In genomic region chr9:134621558-134622110, GRCh38 we compare ENCODE assay signal across 28 cellular contexts. TPM values are rescaled to one million over a fixed set of nuclear protein-coding genes. Genes with fewer than 3 reads are reported as not detected.
DNase-seq lines count a peak whose midpoint lies in the region; ATAC-seq, FAIRE-seq and TF ChIP-seq lines count a peak whose summit lies in the region.
"Had no signal": no experiment of that assay in that cellular context is flagged by ENCODE, and none has a peak within 500 bp of the region (broad histone marks: within the 10 kb centered on the region; RNA-seq: fewer than 3 reads in every experiment).

No MANE protein-coding gene starts in this region.

- TF ChIP-seq POLR2A in right lobe of liver (IDR thresholded peaks at IDR 0.05) (no peak), HepG2 (IDR thresholded peaks at IDR 0.05; ENCODE audit: insufficient read depth in 1 of 2, low read depth in 2 of 2, low read length in 2 of 2) (no peak), vagina (IDR thresholded peaks at IDR 0.05) (no peak)

- no peaks in the 10 kb centered on the region for H3K36me3 ChIP-seq in right lobe of liver
- no peaks in the 10 kb centered on the region for H3K36me3 ChIP-seq in HepG2 (replicated peaks in 1 of 2; ENCODE audit: control insufficient read depth in 1 of 2, insufficient read depth in 2 of 2, low read length in 2 of 2)
- no peaks in the 10 kb centered on the region for H3K36me3 ChIP-seq in WERI-Rb-1
- H3K36me3 ChIP-seq in neural progenitor cell, result no peaks in the 10 kb centered on the region
- H3K36me3 ChIP-seq in upper lobe of right lung, result no peaks in the 10 kb centered on the region
- no peaks in the 10 kb centered on the region for H3K36me3 ChIP-seq in vagina
- H3K36me3 ChIP-seq: breast epithelium, HAP-1, sigmoid colon, SJSA1, tibial nerve had no signal

- H3K9me3 Mint-ChIP-seq in neural progenitor cell, result no peaks in the 10 kb centered on the region
- H3K9me3 Mint-ChIP-seq: activated naive CD4-positive, alpha-beta T cell treated with anti-CD3 and anti-CD28 coated beads, Interleukin-2, amount 10 ng/mL, durations not matched to agents 7 days and 5 days; IgD-negative memory B cell; memory B cell had no signal

- no peak for TF ChIP-seq EP300 in HepG2 (IDR thresholded peaks at IDR 0.05; ENCODE audit: low read depth in 2 of 2, low read length in 2 of 2)
- TF ChIP-seq EP300 in HepG2 (CRISPR knock-in tag; IDR thresholded peaks at IDR 0.05; ENCODE audit: borderline replicate concordance), result no peak

- peaks cover 2% of the 10 kb centered on the region; the same call in 1 of the 2 replicates for H4K20me1 ChIP-seq in HepG2 (ENCODE audit: insufficient read depth, low read length)
- H4K20me1 ChIP-seq in neural progenitor cell (ENCODE audit: low read depth), result no peaks in the 10 kb centered on the region

- peaks cover 37% of the 10 kb centered on the region for H3K4me1 Mint-ChIP-seq in neural progenitor cell
- H3K4me1 Mint-ChIP-seq: activated naive CD4-positive, alpha-beta T cell treated with anti-CD3 and anti-CD28 coated beads, Interleukin-2, amount 10 ng/mL, durations not matched to agents 7 days and 5 days; IgD-negative memory B cell had no signal

- H3K27ac ChIP-seq in right lobe of liver, result no peak overlapping the region
- H3K27ac ChIP-seq in HepG2 (ENCODE audit: extremely low read length, insufficient read depth, low read length), result no peak overlapping the region
- no peak overlapping the region; the same call in 1 of the 2 replicates for H3K27ac ChIP-seq in WERI-Rb-1
- H3K27ac ChIP-seq in neural progenitor cell, result no peak overlapping the region
- no peak overlapping the region for H3K27ac ChIP-seq in upper lobe of right lung
- H3K27ac ChIP-seq in vagina, result no peak overlapping the region
- H3K27ac ChIP-seq: breast epithelium, sigmoid colon, SJSA1, tibial nerve had no signal

- H3F3A ChIP-seq in neural progenitor cell (ENCODE audit: low read depth), result no peaks in the 10 kb centered on the region

- no TSS peak for BruUV-seq in HepG2 (replicated peaks; lab: Mats Ljungman, UMichigan)

- H3K9ac ChIP-seq in HepG2 (ENCODE audit: insufficient read depth, low read depth, low read length), result no peak overlapping the region
- no peak overlapping the region for H3K9ac ChIP-seq in neural progenitor cell

- H2AFZ ChIP-seq in HepG2 (ENCODE audit: low read length), result no peak overlapping the region
- no peak overlapping the region for H2AFZ ChIP-seq in neural progenitor cell (replicated peaks)

- no peak for FAIRE-seq in HepG2 (lab: Jason Lieb, UNC)
- FAIRE-seq: GM12892, RCC 7860 had no signal

- DNase-seq in right lobe of liver, result peak in 2 of 3 donors; percentile 26 to 40
- DNase-seq in HepG2 (ENCODE audit: low spot score), result no peak
- DNase-seq in WERI-Rb-1, result peak; percentile 3
- no peak for DNase-seq in neural progenitor cell (ENCODE audit: low spot score)
- DNase-seq in upper lobe of right lung, result peak; percentile 31
- no peak for DNase-seq in stimulated activated CD4-positive, alpha-beta T cell treated with anti-CD3 and anti-CD28 coated beads, Interleukin-4, amount 100 ng/mL, for 24 hours
- DNase-seq in NCI-H2107 treated with DMSO at 0.1 percent for 48 hours (lab: John Stamatoyannopoulos, UW; ENCODE audit: unreplicated experiment), result no peak
- DNase-seq in vagina (ENCODE audit: extremely low spot score in 2 of 2), result no peak
- DNase-seq: activated CD4-positive, alpha-beta T cell treated with anti-CD3 and anti-CD28 coated beads, Interleukin-2, amount 50 U/mL, for 1 hour; activated CD4-positive, CD25-positive, alpha-beta regulatory T cell; activated naive CD4-positive, alpha-beta T cell treated with anti-CD3 and anti-CD28 coated beads, Interleukin-2, amount 10 ng/mL, durations not matched to agents 7 days and 5 days; amygdala; hypothalamus; NCI-H1436 treated with DMSO at 0.1 percent for 48 hours; NCI-H2081 treated with DMSO at 0.1 percent for 48 hours; NCI-H345; stimulated activated CD4-positive, alpha-beta T cell treated with anti-CD3 and anti-CD28 coated beads, Interleukin-4, amount 100 ng/mL, for 4 hours had no signal

- H3K4me3 ChIP-seq in right lobe of liver (no peak overlapping the region), HepG2 (replicated peaks in 1 of 3; ENCODE audit: insufficient read depth in 1 of 3, low read depth in 2 of 3, low read length in 3 of 3) (no peak overlapping the region), WERI-Rb-1 (ENCODE audit: low read depth, low read length) (no peak overlapping the region), neural progenitor cell (no peak overlapping the region), upper lobe of right lung (no peak overlapping the region), vagina (no peak overlapping the region)
- H3K4me3 ChIP-seq: breast epithelium, HAP-1, sigmoid colon, SJSA1, tibial nerve had no signal

- intact Hi-C loops in right lobe of liver (cut with DNase I) (no loop called here), HepG2 (cut with micrococcal nuclease; ENCODE audit: unreplicated experiment) (no loop called here), upper lobe of right lung (cut with DNase I) (no loop called here), vagina (cut with DNase I) (no loop called here)

- CTCF ChIA-PET in HepG2 (lab: Yijun Ruan, JAX; ENCODE audit: low intra/inter-chr PET ratio, low total read pairs), result no interaction called here

- H3K27me3 ChIP-seq in right lobe of liver (no peaks in the 10 kb centered on the region), HepG2 (ENCODE audit: control insufficient read depth in 1 of 2, insufficient read depth in 2 of 2, low read length in 2 of 2) (peaks cover 11 to 93% of the 10 kb centered on the region in 2 experiments; a peak in 4 of 5 replicates), WERI-Rb-1 (ENCODE audit: insufficient read depth, low read depth, severe bottlenecking) (no peaks in the 10 kb centered on the region), neural progenitor cell (no peaks in the 10 kb centered on the region), upper lobe of right lung (no peaks in the 10 kb centered on the region), vagina (no peaks in the 10 kb centered on the region)
- H3K27me3 ChIP-seq: sigmoid colon, SJSA1, tibial nerve had no signal

- H3K4me2 ChIP-seq in HepG2 (ENCODE audit: low read depth, low read length), result no peak overlapping the region
- no peak overlapping the region for H3K4me2 ChIP-seq in neural progenitor cell

- no peak for TF ChIP-seq CTCF in right lobe of liver (IDR thresholded peaks at IDR 0.05)
- TF ChIP-seq CTCF in HepG2 (CRISPR knock-in tag; IDR thresholded peaks at IDR 0.05), result no peak
- no peak for TF ChIP-seq CTCF in WERI-Rb-1 (IDR thresholded peaks at IDR 0.05; ENCODE audit: low read depth, low read length)
- no peak for TF ChIP-seq CTCF in neural progenitor cell (IDR thresholded peaks at IDR 0.05)
- TF ChIP-seq CTCF in upper lobe of right lung (IDR thresholded peaks at IDR 0.05), result no peak
- TF ChIP-seq CTCF in vagina (IDR thresholded peaks at IDR 0.05), result no peak

- H3K27me3 Mint-ChIP-seq in neural progenitor cell (ENCODE audit: insufficient read depth, low read depth), result peaks cover 18% of the 10 kb centered on the region
- H3K27me3 Mint-ChIP-seq: activated naive CD4-positive, alpha-beta T cell treated with anti-CD3 and anti-CD28 coated beads, Interleukin-2, amount 10 ng/mL, durations not matched to agents 7 days and 5 days had no signal

- no peak overlapping the region for H3K4me3 Mint-ChIP-seq in neural progenitor cell
- H3K4me3 Mint-ChIP-seq: activated naive CD4-positive, alpha-beta T cell treated with anti-CD3 and anti-CD28 coated beads, Interleukin-2, amount 10 ng/mL, durations not matched to agents 7 days and 5 days; IgD-negative memory B cell; memory B cell had no signal

- H3K27ac Mint-ChIP-seq in neural progenitor cell, result peak overlapping the region; percentile 51
- H3K27ac Mint-ChIP-seq: activated naive CD4-positive, alpha-beta T cell treated with anti-CD3 and anti-CD28 coated beads, Interleukin-2, amount 10 ng/mL, durations not matched to agents 7 days and 5 days; IgD-negative memory B cell; memory B cell; progenitor cell of endocrine pancreas had no signal

- in situ Hi-C loops in HepG2 (cut with HindIII; ENCODE audit: extremely low pct_ligation_motif_present, low pct_unique_long_range_greater_than_20kb), result no loop called here

- no peak for TF ChIP-seq RAD21 in HepG2 (CRISPR knock-in tag; IDR thresholded peaks at IDR 0.05)

- POLR2A ChIA-PET in HepG2 (lab: Yijun Ruan, JAX), result no interaction called here

- no peaks in the 10 kb centered on the region for H3K36me3 Mint-ChIP-seq in neural progenitor cell
- H3K36me3 Mint-ChIP-seq: activated naive CD4-positive, alpha-beta T cell treated with anti-CD3 and anti-CD28 coated beads, Interleukin-2, amount 10 ng/mL, durations not matched to agents 7 days and 5 days; IgD-negative memory B cell; memory B cell had no signal

- H3K9me3 ChIP-seq in right lobe of liver, result no peaks in the 10 kb centered on the region
- H3K9me3 ChIP-seq in HepG2 (ENCODE audit: low read length), result no peaks in the 10 kb centered on the region
- H3K9me3 ChIP-seq in WERI-Rb-1 (ENCODE audit: severe bottlenecking), result peaks cover 19% of the 10 kb centered on the region
- H3K9me3 ChIP-seq in neural progenitor cell (ENCODE audit: low read depth), result no peaks in the 10 kb centered on the region
- no peaks in the 10 kb centered on the region for H3K9me3 ChIP-seq in upper lobe of right lung
- no peaks in the 10 kb centered on the region for H3K9me3 ChIP-seq in vagina
- H3K9me3 ChIP-seq: breast epithelium, HAP-1, sigmoid colon, SJSA1, tibial nerve had no signal

- H3K79me2 ChIP-seq in HepG2 (ENCODE audit: insufficient read depth, low read length) (no peaks in the 10 kb centered on the region), neural progenitor cell (ENCODE audit: low read depth) (no peaks in the 10 kb centered on the region)

- H3K4me1 ChIP-seq in right lobe of liver (no peaks in the 10 kb centered on the region), HepG2 (ENCODE audit: insufficient read depth, low read length) (no peaks in the 10 kb centered on the region), neural progenitor cell (peaks cover 18% of the 10 kb centered on the region), upper lobe of right lung (no peaks in the 10 kb centered on the region), vagina (peaks cover 13% of the 10 kb centered on the region)
- H3K4me1 ChIP-seq: breast epithelium, HAP-1 had no signal

- ATAC-seq in right lobe of liver (no peak), HepG2 (no peak), upper lobe of right lung (no peak)
- ATAC-seq: left colon had no signal

- 54% methylated on average over 8 of the region's 12 CpGs for WGBS in right lobe of liver (ENCODE audit: insufficient coverage, low coverage, low lambda C conversion rate, missing lambda C conversion rate)
- no CpG with 5 or more reads among the region's 12 CpGs for WGBS in HepG2 (ENCODE audit: low lambda C conversion rate)

RNA-seq across cellular contexts. Expression of gene COL5A1, which starts 20.0 kb away (rescaled TPM):
- 10 to 100 TPM in 2 of 6 experiments, 1 to 10 TPM in 4; 1.5 to 17.0 (median 7.7) TPM for total RNA-seq in right lobe of liver
- total RNA-seq in HepG2 (2016; rRNA removed; fragmentation: Illumina TruSeq; extraction: Trizol), result not detected in 2 replicates
- total RNA-seq in HepG2 (2016; cell fraction: cytosol; rRNA removed; fragmentation: Illumina TruSeq; extraction: Trizol; ENCODE audit: low read depth), result not detected in 2 replicates
- total RNA-seq in HepG2 (2016; cell fraction: insoluble cytoplasmic fraction; rRNA removed; fragmentation: Illumina TruSeq; extraction: Trizol), result not detected in 2 replicates
- not detected in 2 replicates for total RNA-seq in HepG2 (2016; cell fraction: membrane; rRNA removed; fragmentation: Illumina TruSeq; extraction: Trizol)
- not detected in 2 replicates for total RNA-seq in HepG2 (2016; cell fraction: nucleus; rRNA removed; fragmentation: Illumina TruSeq; extraction: Trizol)
- under 0.01 TPM in 1 of 2 replicates, not detected in the other for polyA plus RNA-seq in HepG2 (2011; rRNA removed)
- polyA plus RNA-seq in HepG2 (2011; cell fraction: cytosol; rRNA removed), result under 0.01 TPM in 1 of 2 replicates, not detected in the other
- 0.07 and 0.08 TPM in 2 replicates for polyA plus RNA-seq in HepG2 (2011; cell fraction: nucleus; rRNA removed)
- not detected in 2 replicates for polyA plus RNA-seq in HepG2 (2012)
- polyA plus RNA-seq in HepG2 (2016; cell fraction: cytosol; fragmentation: Illumina TruSeq; extraction: Trizol; ENCODE audit: low read depth), result not detected in 2 replicates
- polyA plus RNA-seq in HepG2 (2016; cell fraction: insoluble cytoplasmic fraction; fragmentation: Illumina TruSeq; extraction: Trizol; ENCODE audit: low read depth), result not detected in 2 replicates
- polyA plus RNA-seq in HepG2 (2016; cell fraction: membrane; fragmentation: Illumina TruSeq; extraction: Trizol; ENCODE audit: low read depth), result not detected in 2 replicates
- polyA plus RNA-seq in HepG2 (2016; cell fraction: nucleus; fragmentation: Illumina TruSeq; extraction: Trizol; ENCODE audit: insufficient read depth, low read depth), result 0.19 TPM in 1 of 2 replicates, not detected in the other
- 0.04 and 20.3 TPM in 2 replicates for polyA minus RNA-seq in HepG2 (2011; rRNA and poly(A)+ RNA removed; ENCODE audit: low replicate concordance)
- 0.20 TPM in 1 of 2 replicates, not detected in the other for polyA minus RNA-seq in HepG2 (2011; cell fraction: cytosol; rRNA and poly(A)+ RNA removed)
- not detected in 2 replicates for polyA minus RNA-seq in HepG2 (2011; cell fraction: nucleus; rRNA and poly(A)+ RNA removed)
- total RNA-seq in neural progenitor cell (ENCODE audit: low replicate concordance), result 6.1 and 14.2 TPM in 2 replicates
- 37.8 TPM for total RNA-seq in upper lobe of right lung
- 36.6 TPM for total RNA-seq in vagina
- polyA plus RNA-seq: IgD-negative memory B cell had no signal

Comparison
In these comparisons a context has a peak if more than half of its experiments do, and no peak if none do; other contexts are left out.
1. DNase-seq: peak in right lobe of liver (2 of 3), WERI-Rb-1 (single experiment) and upper lobe of right lung (single experiment); none in HepG2 (single experiment), neural progenitor cell (single experiment), stimulated activated CD4-positive, alpha-beta T cell treated with anti-CD3 and anti-CD28 coated beads, Interleukin-4, amount 100 ng/mL, for 24 hours (single experiment), NCI-H2107 treated with DMSO at 0.1 percent for 48 hours (single experiment) and vagina (0 of 2).